Comparison of ENCODE assay signal across 17 cellular contexts in the genomic region with DNA sequence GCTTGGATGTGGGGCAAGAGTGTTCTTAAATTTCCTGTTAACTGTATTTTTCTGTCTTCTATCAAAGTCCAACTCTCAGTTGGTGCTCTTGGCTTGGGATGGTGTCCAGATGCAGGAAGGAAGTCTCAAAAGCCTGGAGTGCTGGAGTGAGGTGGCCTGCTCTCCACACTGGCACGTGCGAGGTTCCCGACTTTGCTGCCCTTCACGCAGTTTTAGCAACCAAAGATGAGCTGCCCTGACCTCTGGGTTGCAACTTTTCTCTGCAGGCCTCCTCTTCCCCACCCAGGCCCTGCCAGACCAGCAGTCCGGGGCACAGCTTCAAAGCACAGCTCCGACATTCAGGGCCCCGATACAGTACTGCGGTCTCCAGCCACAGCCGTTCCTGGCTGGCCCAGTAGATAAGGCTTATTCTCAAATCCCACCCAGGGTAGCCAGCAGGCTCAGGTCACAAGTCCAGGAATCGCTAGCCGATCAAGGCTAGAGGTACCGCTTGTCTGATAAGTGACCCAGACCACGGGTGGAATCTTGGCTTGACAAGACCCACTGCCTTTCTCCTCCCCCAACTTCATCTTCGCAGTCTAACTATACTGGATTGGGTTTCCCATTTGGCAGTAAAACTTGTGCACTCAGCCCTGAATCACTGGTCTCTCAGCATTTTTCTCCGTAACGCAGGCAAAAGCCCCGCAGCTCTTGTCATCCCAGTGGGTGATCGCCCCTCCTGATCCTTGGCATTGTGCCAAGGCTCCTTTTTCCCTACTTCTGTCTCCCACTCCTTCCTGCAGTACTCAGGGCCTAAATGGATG. TPM values are rescaled to one million over a fixed set of nuclear protein-coding genes. Genes with fewer than 3 reads are reported as not detected.
A peak's percentile ranks its signal among the peaks of the same experiment; 100 is the strongest.
DNase-seq lines count a peak whose midpoint lies in the region; ATAC-seq and TF ChIP-seq lines count a peak whose summit lies in the region.
"Had no signal": no experiment of that assay in that cellular context is flagged by ENCODE, and none has a peak within 500 bp of the region (broad histone marks: within the 10 kb centered on the region; RNA-seq: fewer than 3 reads in every experiment).

No MANE protein-coding gene starts in this region.

- no peak overlapping the region for H3K27ac Mint-ChIP-seq in MCF 10A (ENCODE audit: low read depth, unreplicated experiment)
- H3K27ac Mint-ChIP-seq: T-helper 2 cell treated with Interferon-gamma antibody and Interleukin-4, amounts not matched to agents 5 μg/mL and 100 μg/mL, for 36 hours had no signal

- no peaks in the 10 kb centered on the region for H3K36me3 ChIP-seq in skeletal muscle satellite cell (ENCODE audit: insufficient read depth, low read length)
- no peaks in the 10 kb centered on the region for H3K36me3 ChIP-seq in tibial artery
- H3K36me3 ChIP-seq: BLaER1 treated with 17β-estradiol and CSF1 and Interleukin-3, amounts not matched to agents 10 nM and 100 nM; SJCRH30 had no signal

- H3K4me1 Mint-ChIP-seq in MCF 10A (ENCODE audit: insufficient read depth, unreplicated experiment) = no peaks in the 10 kb centered on the region

- H3K9me3 ChIP-seq in skeletal muscle satellite cell (replicated peaks; ENCODE audit: low read length) (no peaks in the 10 kb centered on the region), tibial artery (no peaks in the 10 kb centered on the region)
- H3K9me3 ChIP-seq: BLaER1 treated with 17β-estradiol and CSF1 and Interleukin-3, amounts not matched to agents 10 nM and 100 nM; SJCRH30 had no signal

- intact Hi-C loops in tibial artery (cut with DNase I; ENCODE audit: low total_unique reads) (no loop called here), MCF 10A (cut with micrococcal nuclease) (no loop called here)

- no peaks in the 10 kb centered on the region for H3K36me3 Mint-ChIP-seq in MCF 10A (ENCODE audit: insufficient read depth, unreplicated experiment)

- H3K9me3 Mint-ChIP-seq in MCF 10A (ENCODE audit: unreplicated experiment) = no peaks in the 10 kb centered on the region
- H3K9me3 Mint-ChIP-seq: T-helper 2 cell treated with Interferon-gamma antibody and Interleukin-4, amounts not matched to agents 5 μg/mL and 100 μg/mL, for 36 hours had no signal

- no peak overlapping the region for H3K9ac ChIP-seq in skeletal muscle satellite cell (ENCODE audit: low read depth, low read length)
- H3K9ac ChIP-seq: BLaER1 treated with 17β-estradiol and CSF1 and Interleukin-3, amounts not matched to agents 10 nM and 100 nM had no signal

- ATAC-seq in HG03442 (IDR thresholded peaks at IDR 0.05; ENCODE audit: unreplicated experiment) = no peak

- H3K27me3 ChIP-seq in skeletal muscle satellite cell (ENCODE audit: control insufficient read depth, insufficient read depth, low read length) (peaks cover 2% of the 10 kb centered on the region), tibial artery (no peaks in the 10 kb centered on the region)
- H3K27me3 ChIP-seq: BLaER1 treated with 17β-estradiol and CSF1 and Interleukin-3, amounts not matched to agents 10 nM and 100 nM; SJCRH30 had no signal

- H3K4me1 ChIP-seq in skeletal muscle satellite cell (ENCODE audit: control insufficient read depth, insufficient read depth, low read length) (peaks cover 14% of the 10 kb centered on the region), tibial artery (no peaks in the 10 kb centered on the region)
- H3K4me1 ChIP-seq: BLaER1 treated with 17β-estradiol and CSF1 and Interleukin-3, amounts not matched to agents 10 nM and 100 nM; SJCRH30 had no signal

- H3K4me2 ChIP-seq in skeletal muscle satellite cell (ENCODE audit: low read length) = peak overlapping the region; percentile 40
- H3K4me2 ChIP-seq: BLaER1 treated with 17β-estradiol and CSF1 and Interleukin-3, amounts not matched to agents 10 nM and 100 nM had no signal

- POLR2A ChIA-PET in MCF 10A (lab: Yijun Ruan, JAX) = interaction anchor here (0.8 kb wide), 1 partner anchor 216 kb away, joined by 4 read pairs; no protein-coding TSS in a partner anchor

- TF ChIP-seq CTCF in fibroblast of the aortic adventitia (IDR thresholded peaks at IDR 0.05; ENCODE audit: insufficient read depth, low read length) (no peak), tibial artery (IDR thresholded peaks at IDR 0.05) (no peak), MCF 10A (IDR thresholded peaks at IDR 0.05; ENCODE audit: unreplicated experiment) (no peak)

- H3K27ac ChIP-seq in tibial artery = no peak overlapping the region
- H3K27ac ChIP-seq: BLaER1 treated with 17β-estradiol and CSF1 and Interleukin-3, amounts not matched to agents 10 nM and 100 nM; SJCRH30 had no signal

- H3K4me3 Mint-ChIP-seq in MCF 10A (ENCODE audit: unreplicated experiment) = no peak overlapping the region
- H3K4me3 Mint-ChIP-seq: T-helper 2 cell treated with Interferon-gamma antibody and Interleukin-4, amounts not matched to agents 5 μg/mL and 100 μg/mL, for 36 hours had no signal

- DNase-seq in NCI-H1417 (lab: John Stamatoyannopoulos, UW) = peak in 2 of 3 experiments; percentile 1 to 38
- no peak for DNase-seq in NCI-H1417 treated with DMSO at 0.1 percent for 48 hours (lab: John Stamatoyannopoulos, UW)
- DNase-seq in OCI-M2 (lab: John Stamatoyannopoulos, UW; ENCODE audit: unreplicated experiment) = peak; percentile 46
- DNase-seq in fibroblast of the aortic adventitia (ENCODE audit: low read depth) = peak; percentile 81
- no peak for DNase-seq in tibial artery
- no peak for DNase-seq in MCF 10A (ENCODE audit: unreplicated experiment)
- DNase-seq: activated gamma-delta T cell; amniotic stem cell; caudate nucleus; glutamatergic neuron; NCI-H146; stimulated activated CD4-positive, alpha-beta T cell treated with anti-CD3 and anti-CD28 coated beads, Interleukin-4, amount 100 ng/mL, for 24 hours had no signal

- H3K4me3 ChIP-seq in fibroblast of the aortic adventitia (ENCODE audit: low read depth, low read length) = no peak overlapping the region
- no peak overlapping the region for H3K4me3 ChIP-seq in skeletal muscle satellite cell (ENCODE audit: low read length)
- no peak overlapping the region for H3K4me3 ChIP-seq in tibial artery
- H3K4me3 ChIP-seq: BLaER1 treated with 17β-estradiol and CSF1 and Interleukin-3, amounts not matched to agents 10 nM and 100 nM; SJCRH30 had no signal

- no peaks in the 10 kb centered on the region for H3K27me3 Mint-ChIP-seq in MCF 10A (ENCODE audit: insufficient read depth, unreplicated experiment)

- no TSS peak for BruUV-seq in MCF 10A (replicated peaks; lab: Mats Ljungman, UMichigan)

- CTCF ChIA-PET in MCF 10A (lab: Yijun Ruan, JAX) = interaction anchor here (0.5 to 1.4 kb wide), 2 partner anchors 232 to 332 kb away, joined by 3 to 4 read pairs; no protein-coding TSS in a partner anchor

RNA-seq across cellular contexts. Expression of a gene that starts 21.8 kb away (rescaled TPM):
- 20.0 and 25.8 TPM in 2 replicates for total RNA-seq in fibroblast of the aortic adventitia (ENCODE audit: low replicate concordance)
- 17.0 and 20.5 TPM in 2 replicates for total RNA-seq in skeletal muscle satellite cell (2012; rRNA removed)
- total RNA-seq in MCF 10A (2022) = 22.7 and 25.9 TPM in 2 replicates

Comparison
In these comparisons a context has a peak if more than half of its experiments do, and no peak if none do; other contexts are left out.
1. DNase-seq: peak in NCI-H1417 (2 of 3), OCI-M2 (single experiment) and fibroblast of the aortic adventitia (single experiment); none in NCI-H1417 treated with DMSO at 0.1 percent for 48 hours (single experiment), tibial artery (0 of 2) and MCF 10A (single experiment).